In the genomic region with DNA sequence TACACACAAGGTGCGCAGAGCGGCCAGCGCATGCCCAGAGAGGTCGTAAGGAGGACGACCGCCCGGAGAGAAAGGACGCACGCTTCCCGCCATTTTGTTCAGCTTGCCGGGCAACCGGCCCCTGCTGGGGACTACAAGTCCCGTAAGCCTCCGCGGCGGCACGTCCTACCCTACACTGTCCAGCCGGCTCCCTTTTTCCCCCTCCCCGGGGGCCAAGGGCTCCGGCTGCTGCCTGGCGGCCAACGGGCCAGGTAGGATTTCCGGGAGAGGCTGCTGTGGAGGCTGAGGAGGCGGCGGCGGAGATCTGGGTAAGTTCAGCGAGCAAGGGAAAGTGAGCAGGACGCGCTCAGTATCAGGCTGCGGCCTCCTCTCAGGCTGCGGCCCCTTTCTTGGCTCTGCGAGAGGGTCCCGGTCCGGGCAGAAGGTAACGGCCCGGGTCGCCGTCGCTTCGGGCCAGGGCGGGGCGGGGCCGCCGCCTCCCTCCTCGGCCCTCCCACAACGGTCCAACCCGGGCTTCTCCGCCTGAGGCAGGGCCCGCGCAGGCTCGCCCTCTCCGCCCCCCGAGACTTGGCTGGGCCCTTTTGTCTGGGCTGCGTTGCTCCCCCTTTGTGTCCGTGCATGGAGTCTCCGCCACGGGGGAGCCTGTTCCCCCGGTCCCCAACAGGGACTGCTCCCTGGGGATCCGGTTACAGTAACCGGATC, we compare ENCODE assay signal across 8 cellular contexts. TPM values are rescaled to one million over a fixed set of nuclear protein-coding genes. Genes with fewer than 3 reads are reported as not detected.
DNase-seq lines count a peak whose midpoint lies in the region; ATAC-seq and TF ChIP-seq lines count a peak whose summit lies in the region.

Gene PHACTR4, plus strand, starts transcription at position 223 of the 702 bp plus-strand sequence. CDS start 37,708 bp downstream, outside the sequence.

- H3K27me3 ChIP-seq in colonic mucosa = no peaks in the 10 kb centered on the region

- H3K4me1 Mint-ChIP-seq in activated CD4-positive, alpha-beta T cell treated with anti-CD3 and anti-CD28 coated beads, Interleukin-2, amount 10 ng/mL, durations not matched to agents 24 days and 14 days = peaks cover 32% of the 10 kb centered on the region

- no peaks in the 10 kb centered on the region for H3K36me3 ChIP-seq in colonic mucosa

- H3K4me1 ChIP-seq in colonic mucosa = peaks cover 12% of the 10 kb centered on the region

- peak within 1 kb of the TSS; percentile 95 for H3K27ac Mint-ChIP-seq in activated CD4-positive, alpha-beta T cell treated with anti-CD3 and anti-CD28 coated beads, Interleukin-2, amount 10 ng/mL, durations not matched to agents 24 days and 14 days

- DNase-seq in Ammon's horn (ENCODE audit: low spot score) (peak; percentile 93), NCI-H524 (lab: John Stamatoyannopoulos, UW) (peak; percentile 82 to 95), colonic mucosa (peak; percentile 94), left colon (peak; percentile 95 to 96)
- DNase-seq in activated CD4-positive, alpha-beta T cell treated with anti-CD3 and anti-CD28 coated beads, Interleukin-2, amount 10 ng/mL, durations not matched to agents 24 days and 14 days = peak; percentile 95
- peak; percentile 59 to 75 for DNase-seq in stimulated activated CD4-positive, alpha-beta T cell treated with anti-CD3 and anti-CD28 coated beads, Interleukin-1b, Interleukin-23, amount 100 ng/mL, for 4 hours (ENCODE audit: low read depth in 2 of 2)

- peak within 1 kb of the TSS; percentile 84 to 91 for H3K9ac ChIP-seq in colonic mucosa (ENCODE audit: low read depth in 2 of 2, low read length in 2 of 2)

- H3K4me3 ChIP-seq in colonic mucosa = peak within 1 kb of the TSS; percentile 88

- no peaks in the 10 kb centered on the region for H3K9me3 Mint-ChIP-seq in activated CD4-positive, alpha-beta T cell treated with anti-CD3 and anti-CD28 coated beads, Interleukin-2, amount 10 ng/mL, durations not matched to agents 24 days and 14 days

- H3K27me3 Mint-ChIP-seq in activated CD4-positive, alpha-beta T cell treated with anti-CD3 and anti-CD28 coated beads, Interleukin-2, amount 10 ng/mL, durations not matched to agents 24 days and 14 days = no peaks in the 10 kb centered on the region

- H3K36me3 Mint-ChIP-seq in activated CD4-positive, alpha-beta T cell treated with anti-CD3 and anti-CD28 coated beads, Interleukin-2, amount 10 ng/mL, durations not matched to agents 24 days and 14 days (ENCODE audit: low read depth) = peaks cover 8% of the 10 kb centered on the region

- H3K9me3 ChIP-seq in colonic mucosa = no peaks in the 10 kb centered on the region

- peak within 1 kb of the TSS; percentile 95 for H3K4me3 Mint-ChIP-seq in activated CD4-positive, alpha-beta T cell treated with anti-CD3 and anti-CD28 coated beads, Interleukin-2, amount 10 ng/mL, durations not matched to agents 24 days and 14 days

- peak; percentile 82 for TF ChIP-seq POLR2A in GM19193 (IDR thresholded peaks at IDR 0.05; ENCODE audit: extremely low read depth, insufficient read depth, insufficient read length)

- no peak for TF ChIP-seq CTCF in colonic mucosa (IDR thresholded peaks at IDR 0.05)

- ATAC-seq in HG03439 (IDR thresholded peaks at IDR 0.05; ENCODE audit: unreplicated experiment) = peak; percentile 82
- peak; percentile 82 for ATAC-seq in left colon

- intact Hi-C loops in activated CD4-positive, alpha-beta T cell treated with anti-CD3 and anti-CD28 coated beads, Interleukin-2, amount 10 ng/mL, durations not matched to agents 24 days and 14 days (cut with micrococcal nuclease) = loop anchor here (1.0 to 2.0 kb wide), 3 partner anchors 41 to 135 kb away; partner anchors contain the start of gene MED18
- intact Hi-C loops in colonic mucosa (cut with DNase I) (no loop called here), left colon (cut with DNase I, micrococcal nuclease) (no loop called here)

- H3K27ac ChIP-seq in colonic mucosa = peak within 1 kb of the TSS; percentile 97

RNA-seq across cellular contexts. Expression of gene PHACTR4, which starts in this region (rescaled TPM):
- 29.6 and 30.5 TPM in 2 replicates for total RNA-seq in activated CD4-positive, alpha-beta T cell treated with anti-CD3 and anti-CD28 coated beads, Interleukin-2, amount 10 ng/mL, durations not matched to agents 24 days and 14 days
- total RNA-seq in colonic mucosa (10 to 100 TPM; 43.1 to 49.8 TPM), left colon (10 to 100 TPM; 46.7 to 61.8 TPM)

Comparison
In these comparisons a context has a peak if more than half of its experiments do, and no peak if none do; other contexts are left out.
1. Peak in every context shown above with its lines: DNase-seq, ATAC-seq, H3K4me3 ChIP-seq and H3K27ac ChIP-seq.